Comparison of ENCODE assay signal across 8 cellular contexts in genomic region chr2:102806250-102806837, GRCh38. TPM values are rescaled to one million over a fixed set of nuclear protein-coding genes. Genes with fewer than 3 reads are reported as not detected.
DNase-seq lines count a peak whose midpoint lies in the region; ATAC-seq and TF ChIP-seq lines count a peak whose summit lies in the region.

No MANE protein-coding gene starts in this region.

- H4K20me1 ChIP-seq in OCI-LY3 (ENCODE audit: insufficient read depth, low read length): no peaks in the 10 kb centered on the region

- H3K27ac Mint-ChIP-seq in activated naive CD4-positive, alpha-beta T cell treated with anti-CD3 and anti-CD28 coated beads, Interleukin-2, amount 10 ng/mL, durations not matched to agents 7 days and 5 days: no peak overlapping the region

- H3K9me3 ChIP-seq in OCI-LY3 (ENCODE audit: insufficient read depth, low read length) (no peaks in the 10 kb centered on the region), psoas muscle (peaks cover 2% of the 10 kb centered on the region)

- H3K27me3 ChIP-seq in OCI-LY3 (ENCODE audit: low read depth, low read length): no peaks in the 10 kb centered on the region
- H3K27me3 ChIP-seq in psoas muscle (ENCODE audit: insufficient read depth in 3 of 3, low read length in 2 of 3): no peaks in the 10 kb centered on the region

- H3K27ac ChIP-seq in OCI-LY3 (ENCODE audit: low read length) (no peak overlapping the region), psoas muscle (peak overlapping the region; percentile 71)

- WGBS in psoas muscle, 3 donors: 23 to 31% (median 24%) methylated on average over 9 of the region's 9 CpGs

- intact Hi-C loops in Right ventricle myocardium superior (cut with DNase I) (loop anchor here (5.0 kb wide), 1 partner anchor 54 kb away; no protein-coding TSS in a partner anchor), psoas muscle (cut with DNase I) (loop anchor here (1.0 to 10.0 kb wide), 3 partner anchors 53 to 202 kb away; no protein-coding TSS in a partner anchor)

- H3K4me3 ChIP-seq in OCI-LY3 (ENCODE audit: low read length): peak overlapping the region; percentile 31; the same call in 1 of the 2 replicates
- no peak overlapping the region for H3K4me3 ChIP-seq in psoas muscle

- H3K36me3 ChIP-seq in OCI-LY3 (replicated peaks; ENCODE audit: low read depth, low read length): peaks cover 3% of the 10 kb centered on the region
- H3K36me3 ChIP-seq in psoas muscle (ENCODE audit: insufficient read depth in 1 of 2, low read depth in 1 of 2): no peaks in the 10 kb centered on the region

- CTCF ChIA-PET in activated naive CD4-positive, alpha-beta T cell treated with anti-CD3 and anti-CD28 coated beads, Interleukin-2, amount 10 ng/mL, durations not matched to agents 7 days and 5 days (lab: Charles Lee): interaction anchor here (0.7 to 9.4 kb wide), 10 partner anchors 8 to 334 kb away, joined by 3 to 118 read pairs (median 4); partner anchors contain the start of gene SLC9A4

- H3K36me3 Mint-ChIP-seq in activated naive CD4-positive, alpha-beta T cell treated with anti-CD3 and anti-CD28 coated beads, Interleukin-2, amount 10 ng/mL, durations not matched to agents 7 days and 5 days: peaks cover 15% of the 10 kb centered on the region

- H3K9ac ChIP-seq in OCI-LY3 (ENCODE audit: low read length): no peak overlapping the region

- DNase-seq in DMS153 treated with DMSO at 0.1 percent for 48 hours (lab: John Stamatoyannopoulos, UW; ENCODE audit: unreplicated experiment): peak; percentile 58
- peak; percentile 66 for DNase-seq in GM20000 (ENCODE audit: low spot score)
- DNase-seq in HPDE6-E6E7 (ENCODE audit: extremely low spot score): peak; percentile 67
- peak; percentile 63 for DNase-seq in activated naive CD4-positive, alpha-beta T cell treated with anti-CD3 and anti-CD28 coated beads, Interleukin-2, amount 10 ng/mL, durations not matched to agents 7 days and 5 days
- DNase-seq in Right ventricle myocardium superior: peak; percentile 75
- DNase-seq in psoas muscle: peak; percentile 69 to 83

- no peaks in the 10 kb centered on the region for H3K79me2 ChIP-seq in OCI-LY3 (ENCODE audit: low read length)

- peak; percentile 76 for TF ChIP-seq CTCF in GM20000 (IDR thresholded peaks at IDR 0.05; ENCODE audit: extremely low read depth, missing control alignments)
- peak; percentile 80 for TF ChIP-seq CTCF in OCI-LY3 (IDR thresholded peaks at IDR 0.05; ENCODE audit: low read depth, low read length)
- peak; percentile 85 for TF ChIP-seq CTCF in psoas muscle (IDR thresholded peaks at IDR 0.05)

- H3K4me1 Mint-ChIP-seq in activated naive CD4-positive, alpha-beta T cell treated with anti-CD3 and anti-CD28 coated beads, Interleukin-2, amount 10 ng/mL, durations not matched to agents 7 days and 5 days: peaks cover 27% of the 10 kb centered on the region

- peak; percentile 71 for ATAC-seq in Right ventricle myocardium superior (ENCODE audit: poor library complexity)
- peak; percentile 79 to 86 (median 84) for ATAC-seq in psoas muscle
- ATAC-seq in HG03097 (IDR thresholded peaks at IDR 0.05; ENCODE audit: low FRiP score, unreplicated experiment): no peak

- peaks cover 7% of the 10 kb centered on the region for H3K4me1 ChIP-seq in OCI-LY3 (ENCODE audit: low read length)
- peaks cover 76% of the 10 kb centered on the region for H3K4me1 ChIP-seq in psoas muscle

- no peaks in the 10 kb centered on the region for H3K27me3 Mint-ChIP-seq in activated naive CD4-positive, alpha-beta T cell treated with anti-CD3 and anti-CD28 coated beads, Interleukin-2, amount 10 ng/mL, durations not matched to agents 7 days and 5 days

- peaks cover 22% of the 10 kb centered on the region for H3K9me3 Mint-ChIP-seq in activated naive CD4-positive, alpha-beta T cell treated with anti-CD3 and anti-CD28 coated beads, Interleukin-2, amount 10 ng/mL, durations not matched to agents 7 days and 5 days

- H3K4me3 Mint-ChIP-seq in activated naive CD4-positive, alpha-beta T cell treated with anti-CD3 and anti-CD28 coated beads, Interleukin-2, amount 10 ng/mL, durations not matched to agents 7 days and 5 days: no peak overlapping the region

- H3K4me2 ChIP-seq in OCI-LY3 (ENCODE audit: low read length): peak overlapping the region; percentile 46

- H2AFZ ChIP-seq in OCI-LY3 (ENCODE audit: low read depth, low read length): no peak overlapping the region

RNA-seq across cellular contexts. Expression of gene TMEM182, which starts 44.5 kb away (rescaled TPM):
- total RNA-seq in Right ventricle myocardium superior: 187 TPM
- total RNA-seq in psoas muscle: 100 to 1,000 TPM in 1 of 4 donors, 10 to 100 TPM in 3; 25.8 to 100 (median 33.6) TPM
- 10 to 100 TPM in 1 of 3 donors, 1 to 10 TPM in 2; 3.3 to 16.8 (median 8.9) TPM for polyA plus RNA-seq in psoas muscle
